In the genomic region with DNA sequence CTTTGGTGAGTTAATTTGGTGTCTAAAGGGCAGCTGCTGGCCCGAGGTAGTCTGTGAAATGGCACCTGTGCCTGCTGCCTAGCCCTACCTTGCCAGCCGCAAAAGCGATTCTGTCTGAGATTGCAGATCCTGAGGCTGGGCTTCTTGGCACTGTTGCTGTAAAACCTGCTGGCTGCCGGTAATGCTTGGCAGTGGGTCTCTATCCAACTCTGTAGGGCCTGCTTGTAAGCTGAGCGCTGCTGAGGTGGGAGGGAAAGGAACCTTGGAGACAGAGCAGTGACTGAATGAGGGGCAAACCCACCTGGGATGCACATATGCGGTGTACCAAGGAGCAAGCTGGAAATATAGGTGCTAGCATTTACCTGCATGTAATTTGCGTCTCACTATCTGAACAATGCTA, we compare ENCODE assay signal across 12 cellular contexts. TPM values are rescaled to one million over a fixed set of nuclear protein-coding genes. Genes with fewer than 3 reads are reported as not detected.
A peak's percentile ranks its signal among the peaks of the same experiment; 100 is the strongest.
DNase-seq lines count a peak whose midpoint lies in the region; ATAC-seq lines count a peak whose summit lies in the region.
"Had no signal": no experiment of that assay in that cellular context is flagged by ENCODE, and none has a peak within 500 bp of the region (broad histone marks: within the 10 kb centered on the region; RNA-seq: fewer than 3 reads in every experiment).

No MANE protein-coding gene starts in this region.

- H3K4me3 ChIP-seq in effector memory CD4-positive, alpha-beta T cell (ENCODE audit: insufficient read depth, low read depth, low read length, poor library complexity, severe bottlenecking): peak overlapping the region; percentile 39
- H3K4me3 ChIP-seq: colonic mucosa had no signal

- H3K27me3 Mint-ChIP-seq in activated naive CD4-positive, alpha-beta T cell treated with anti-CD3 and anti-CD28 coated beads, Interleukin-2, amount 10 ng/mL, durations not matched to agents 7 days and 5 days: no peaks in the 10 kb centered on the region
- no peaks in the 10 kb centered on the region for H3K27me3 Mint-ChIP-seq in T-cell
- H3K27me3 Mint-ChIP-seq in stimulated activated naive B cell treated with anti-CD40 and anti-IgM and Interleukin-4, amounts not matched to agents 10 μg/mL and 1 μg/mL and 100 μg/mL, for 72 hours: no peaks in the 10 kb centered on the region

- no peak for DNase-seq in activated naive CD4-positive, alpha-beta T cell treated with anti-CD3 and anti-CD28 coated beads, Interleukin-2, amount 10 ng/mL, durations not matched to agents 7 days and 5 days
- no peak for DNase-seq in activated naive CD4-positive, alpha-beta T cell treated with Interleukin-2 at 50 U/mL for 16 hours
- DNase-seq in T-cell: peak in 2 of 34 experiments; percentile 14 to 18
- DNase-seq in effector memory CD4-positive, alpha-beta T cell: no peak
- no peak for DNase-seq in stimulated activated naive B cell treated with anti-CD40 and anti-IgM and Interleukin-4, amounts not matched to agents 10 μg/mL and 1 μg/mL and 100 μg/mL, for 72 hours
- no peak for DNase-seq in NCI-H1048 (lab: John Stamatoyannopoulos, UW)
- DNase-seq in ureter (ENCODE audit: low spot score): no peak
- DNase-seq: colonic mucosa, islet precursor cell, NCI-H1417 treated with DMSO at 0.1 percent for 48 hours had no signal

- peaks cover 86% of the 10 kb centered on the region for H3K4me1 ChIP-seq in effector memory CD4-positive, alpha-beta T cell (ENCODE audit: control insufficient read depth, insufficient read depth, low read length, poor library complexity, severe bottlenecking)
- H3K4me1 ChIP-seq: colonic mucosa had no signal

- CTCF ChIA-PET in activated naive CD4-positive, alpha-beta T cell treated with anti-CD3 and anti-CD28 coated beads, Interleukin-2, amount 10 ng/mL, durations not matched to agents 7 days and 5 days (lab: Charles Lee): interaction anchor here (0.6 to 1.9 kb wide), 7 partner anchors 9 to 1924 kb away, joined by 3 to 9 read pairs (median 4); partner anchors contain the start of genes LCP1 and MED4
- CTCF ChIA-PET in T-cell (lab: Charles Lee): interaction anchor here (1.0 to 3.7 kb wide), 6 partner anchors 9 to 151 kb away, joined by 3 to 34 read pairs (median 4); partner anchors contain the start of gene LCP1 (in 1 of the 2)

- H3K4me3 Mint-ChIP-seq in activated naive CD4-positive, alpha-beta T cell treated with anti-CD3 and anti-CD28 coated beads, Interleukin-2, amount 10 ng/mL, durations not matched to agents 7 days and 5 days: peak overlapping the region; percentile 51
- H3K4me3 Mint-ChIP-seq in T-cell: peak overlapping the region; percentile 59 to 90 (median 78)
- H3K4me3 Mint-ChIP-seq in stimulated activated naive B cell treated with anti-CD40 and anti-IgM and Interleukin-4, amounts not matched to agents 10 μg/mL and 1 μg/mL and 100 μg/mL, for 72 hours: peak overlapping the region; percentile 73 to 83

- H3K9me3 ChIP-seq in effector memory CD4-positive, alpha-beta T cell (ENCODE audit: control insufficient read depth, low read length): no peaks in the 10 kb centered on the region
- H3K9me3 ChIP-seq: colonic mucosa had no signal

- POLR2A ChIA-PET in T-cell (lab: Charles Lee): interaction anchor here (0.5 to 2.6 kb wide), 7 partner anchors 8 to 54 kb away, joined by 4 to 26 read pairs (median 9); partner anchors contain the start of gene LCP1 (in 1 of the 2)

- peak overlapping the region; percentile 77 for H3K27ac ChIP-seq in effector memory CD4-positive, alpha-beta T cell (ENCODE audit: insufficient read depth, low read length, poor library complexity, severe bottlenecking)
- H3K27ac ChIP-seq: colonic mucosa had no signal

- no peaks in the 10 kb centered on the region for H3K36me3 ChIP-seq in effector memory CD4-positive, alpha-beta T cell (ENCODE audit: control insufficient read depth, insufficient read depth, low read length)
- H3K36me3 ChIP-seq: colonic mucosa had no signal

- peak in 2 of 4 experiments; percentile 3 for ATAC-seq in T-cell (replicated peaks in 1 of 4)
- ATAC-seq in stimulated activated naive B cell treated with anti-CD40 and anti-IgM and Interleukin-4, amounts not matched to agents 10 μg/mL and 1 μg/mL and 100 μg/mL, for 72 hours (replicated peaks): no peak
- no peak for ATAC-seq in GM18511 (IDR thresholded peaks at IDR 0.05; ENCODE audit: unreplicated experiment)

- peaks cover 78% of the 10 kb centered on the region for H3K36me3 Mint-ChIP-seq in activated naive CD4-positive, alpha-beta T cell treated with anti-CD3 and anti-CD28 coated beads, Interleukin-2, amount 10 ng/mL, durations not matched to agents 7 days and 5 days
- H3K36me3 Mint-ChIP-seq in T-cell: peaks cover 12% of the 10 kb centered on the region
- peaks cover 67 to 72% of the 10 kb centered on the region in 2 donors for H3K36me3 Mint-ChIP-seq in stimulated activated naive B cell treated with anti-CD40 and anti-IgM and Interleukin-4, amounts not matched to agents 10 μg/mL and 1 μg/mL and 100 μg/mL, for 72 hours

- H3K27me3 ChIP-seq in effector memory CD4-positive, alpha-beta T cell (replicated peaks; ENCODE audit: control insufficient read depth, insufficient read depth, low read length, poor library complexity, severe bottlenecking): no peaks in the 10 kb centered on the region
- H3K27me3 ChIP-seq: colonic mucosa had no signal

- H3K27ac Mint-ChIP-seq in activated naive CD4-positive, alpha-beta T cell treated with anti-CD3 and anti-CD28 coated beads, Interleukin-2, amount 10 ng/mL, durations not matched to agents 7 days and 5 days: peak overlapping the region; percentile 96
- peak overlapping the region; percentile 85 to 93 for H3K27ac Mint-ChIP-seq in T-cell
- peak overlapping the region; percentile 93 for H3K27ac Mint-ChIP-seq in stimulated activated naive B cell treated with anti-CD40 and anti-IgM and Interleukin-4, amounts not matched to agents 10 μg/mL and 1 μg/mL and 100 μg/mL, for 72 hours

- peaks cover 97% of the 10 kb centered on the region for H3K4me1 Mint-ChIP-seq in activated naive CD4-positive, alpha-beta T cell treated with anti-CD3 and anti-CD28 coated beads, Interleukin-2, amount 10 ng/mL, durations not matched to agents 7 days and 5 days
- peaks cover 99 to 100% (median 100%) of the 10 kb centered on the region in 3 donors for H3K4me1 Mint-ChIP-seq in T-cell
- H3K4me1 Mint-ChIP-seq in stimulated activated naive B cell treated with anti-CD40 and anti-IgM and Interleukin-4, amounts not matched to agents 10 μg/mL and 1 μg/mL and 100 μg/mL, for 72 hours: peaks cover 65 to 97% of the 10 kb centered on the region in 2 donors

- no peaks in the 10 kb centered on the region for H3K9me3 Mint-ChIP-seq in activated naive CD4-positive, alpha-beta T cell treated with anti-CD3 and anti-CD28 coated beads, Interleukin-2, amount 10 ng/mL, durations not matched to agents 7 days and 5 days
- no peaks in the 10 kb centered on the region for H3K9me3 Mint-ChIP-seq in T-cell
- H3K9me3 Mint-ChIP-seq in stimulated activated naive B cell treated with anti-CD40 and anti-IgM and Interleukin-4, amounts not matched to agents 10 μg/mL and 1 μg/mL and 100 μg/mL, for 72 hours: no peaks in the 10 kb centered on the region

RNA-seq across cellular contexts. Expression of gene LCP1, which starts 11.7 kb away (rescaled TPM):
- 100 to 1,000 TPM; 338 to 574 (median 413) TPM for total RNA-seq in T-cell
- total RNA-seq in ureter: 44.8 TPM

RNA-seq across cellular contexts. Expression of gene LRRC63, which starts 41.5 kb away (rescaled TPM):
- total RNA-seq in T-cell (under 1 TPM; 0.43 to 0.82 (median 0.54) TPM), ureter (0.83 TPM)
- total RNA-seq: colonic mucosa, osteoblast had no signal
